8 cellular contexts compared by ENCODE assay signal in genomic region chr15:82810863-82811421, GRCh38. TPM values are rescaled to one million over a fixed set of nuclear protein-coding genes. Genes with fewer than 3 reads are reported as not detected.
DNase-seq lines count a peak whose midpoint lies in the region; ATAC-seq and TF ChIP-seq lines count a peak whose summit lies in the region.

No MANE protein-coding gene starts in this region.

- H3K79me2 ChIP-seq in Loucy (ENCODE audit: insufficient read depth, low read length) = peaks cover 43% of the 10 kb centered on the region
- H3K79me2 ChIP-seq in smooth muscle cell (ENCODE audit: low read depth) = peaks cover 39% of the 10 kb centered on the region

- peak overlapping the region; percentile 84 for H3K4me3 ChIP-seq in AG10803 (ENCODE audit: low read length)
- H3K4me3 ChIP-seq in Loucy (ENCODE audit: low read length, poor library complexity, severe bottlenecking) = peak overlapping the region; percentile 99
- peak overlapping the region; percentile 94 for H3K4me3 ChIP-seq in smooth muscle cell

- peaks cover 22% of the 10 kb centered on the region for H3K4me1 ChIP-seq in Loucy (ENCODE audit: insufficient read depth, low read length, poor library complexity, severe bottlenecking)
- peaks cover 14% of the 10 kb centered on the region for H3K4me1 ChIP-seq in smooth muscle cell (ENCODE audit: low read depth)

- H3K9ac ChIP-seq in Loucy (ENCODE audit: low read depth, low read length, poor library complexity, severe bottlenecking) (peak overlapping the region; percentile 89), smooth muscle cell (ENCODE audit: low read depth) (peak overlapping the region; percentile 97)

- H3K36me3 ChIP-seq in Loucy (ENCODE audit: insufficient read depth, low read length) (peaks cover 15% of the 10 kb centered on the region; the same call in 1 of the 2 replicates), smooth muscle cell (ENCODE audit: low read depth) (peaks cover 10% of the 10 kb centered on the region)

- peak overlapping the region; percentile 92 for H3K4me2 ChIP-seq in Loucy (ENCODE audit: low read depth, low read length, poor library complexity, severe bottlenecking)
- peak overlapping the region; percentile 93 for H3K4me2 ChIP-seq in smooth muscle cell

- H4K20me1 ChIP-seq in Loucy (ENCODE audit: insufficient read depth, low read length, poor library complexity, severe bottlenecking) (peaks cover 44% of the 10 kb centered on the region), smooth muscle cell (ENCODE audit: low read depth) (peaks cover 41% of the 10 kb centered on the region)

- no peak for ATAC-seq in GM19452 (IDR thresholded peaks at IDR 0.05; ENCODE audit: unreplicated experiment)

- DNase-seq in AG10803 (ENCODE audit: low read depth) (no peak), globus pallidus (ENCODE audit: low spot score) (peak; percentile 2), smooth muscle cell (lab: John Stamatoyannopoulos, UW; ENCODE audit: unreplicated experiment) (no peak), NCI-H187 (lab: John Stamatoyannopoulos, UW) (no peak), HPDE6-E6E7 (ENCODE audit: extremely low spot score) (no peak)
- DNase-seq in activated T-cell treated with anti-CD3 and anti-CD28 coated beads, Interleukin-2, amount 50 U/mL, for 48 hours = peak; percentile 30 to 39

- no peak overlapping the region for H2AFZ ChIP-seq in Loucy (ENCODE audit: low read length)
- peak overlapping the region; percentile 56 for H2AFZ ChIP-seq in smooth muscle cell (ENCODE audit: low read depth)

- WGBS in smooth muscle cell (ENCODE audit: low lambda C conversion rate) = 18% methylated on average over 7 of the region's 7 CpGs

- no peaks in the 10 kb centered on the region for H3K9me2 ChIP-seq in Loucy (replicated peaks; ENCODE audit: low read depth, low read length)

- H3K9me3 ChIP-seq in Loucy (ENCODE audit: insufficient read depth, low read depth, low read length) (no peaks in the 10 kb centered on the region), smooth muscle cell (replicated peaks; ENCODE audit: low read depth) (no peaks in the 10 kb centered on the region)

- H3F3A ChIP-seq in Loucy (ENCODE audit: low read depth) = no peaks in the 10 kb centered on the region
- peaks cover 6% of the 10 kb centered on the region for H3F3A ChIP-seq in smooth muscle cell (ENCODE audit: low read depth)

- H3K27me3 ChIP-seq in Loucy (ENCODE audit: insufficient read depth, low read length, poor library complexity, severe bottlenecking) (no peaks in the 10 kb centered on the region), smooth muscle cell (ENCODE audit: low read depth) (no peaks in the 10 kb centered on the region)

- TF ChIP-seq CTCF in AG10803 (conservative IDR thresholded peaks at IDR 0.05; ENCODE audit: low read length) (no peak), Loucy (conservative IDR thresholded peaks at IDR 0.05; ENCODE audit: low read length) (no peak), smooth muscle cell (IDR thresholded peaks at IDR 0.05; ENCODE audit: borderline replicate concordance, insufficient read depth, poor library complexity, severe bottlenecking) (no peak)

- H3K27ac ChIP-seq in smooth muscle cell (ENCODE audit: low read depth) = peak overlapping the region; percentile 99

RNA-seq across cellular contexts. Expression of gene WHAMM, which starts 1.5 kb away (rescaled TPM):
- total RNA-seq in smooth muscle cell = 2.2 and 3.6 TPM in 2 replicates
- polyA plus RNA-seq in smooth muscle cell = 4.1 and 5.1 TPM in 2 replicates

RNA-seq across cellular contexts. Expression of gene FSD2, which starts 5.1 kb away (rescaled TPM):
- total RNA-seq in smooth muscle cell = not detected in 2 replicates
- polyA plus RNA-seq in smooth muscle cell = not detected in 2 replicates

Comparison
In these comparisons a context has a peak if more than half of its experiments do, and no peak if none do; other contexts are left out.
1. DNase-seq: peak in activated T-cell treated with anti-CD3 and anti-CD28 coated beads, Interleukin-2, amount 50 U/mL, for 48 hours (2 of 2) and globus pallidus (single experiment); none in AG10803 (single experiment), smooth muscle cell (single experiment), NCI-H187 (0 of 2) and HPDE6-E6E7 (single experiment).
2. Peak in every context shown above with its lines, with median percentiles within 50 percentile points of each other: H3K4me3 ChIP-seq.